8 cellular contexts compared by ENCODE assay signal in the genomic region with DNA sequence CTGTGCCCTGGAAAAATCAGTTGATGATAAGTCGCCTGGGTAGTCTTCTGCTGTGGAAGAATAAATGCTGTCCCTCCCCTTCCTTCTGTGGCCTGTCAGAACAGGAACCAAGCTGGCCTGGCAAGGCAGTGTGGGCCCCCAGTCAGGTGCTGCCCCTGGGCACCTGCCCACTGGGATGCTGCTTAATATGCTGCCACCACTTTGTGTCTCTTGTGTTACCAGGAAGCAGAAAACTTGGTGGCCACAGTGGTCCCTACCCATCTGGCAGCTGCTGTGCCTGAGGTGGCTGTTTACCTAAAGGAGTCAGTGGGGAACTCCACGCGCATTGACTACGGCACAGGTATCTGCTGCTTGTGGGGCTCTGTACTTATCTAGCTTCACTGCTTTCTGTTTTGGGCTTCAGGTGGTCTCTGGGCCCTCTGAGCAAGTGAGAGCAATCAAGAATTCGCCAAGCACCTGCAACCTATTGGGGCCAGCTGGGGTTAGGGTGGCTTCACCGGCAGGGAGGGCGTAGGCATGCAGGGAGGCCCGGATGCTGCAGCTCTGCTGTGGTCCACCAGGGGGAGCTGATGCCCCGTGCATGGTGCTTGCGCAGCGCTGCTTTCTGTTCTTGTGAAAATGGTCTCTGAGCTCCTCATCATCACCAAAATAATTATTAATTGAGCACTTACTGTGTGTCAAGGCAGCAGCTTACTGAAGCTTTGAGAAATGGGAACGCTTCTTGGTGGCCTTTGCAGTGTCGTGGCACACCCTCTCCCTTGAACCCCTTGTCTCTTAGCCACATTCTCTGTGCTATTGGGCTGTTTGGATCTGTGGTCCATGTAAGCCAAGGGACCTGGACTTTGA.
A peak's percentile ranks its signal among the peaks of the same experiment; 100 is the strongest.
DNase-seq lines count a peak whose midpoint lies in the region; ATAC-seq lines count a peak whose summit lies in the region.

No MANE protein-coding gene starts in this region.

- peak; percentile 27 for DNase-seq in COR-L47 (lab: John Stamatoyannopoulos, UW)
- peak; percentile 54 for DNase-seq in HCEC 1CT
- peak; percentile 69 for DNase-seq in NCI-H69 (lab: John Stamatoyannopoulos, UW)
- DNase-seq in activated CD8-positive, alpha-beta memory T cell treated with anti-CD3 and anti-CD28 coated beads for 1 hour (ENCODE audit: extremely low read depth in 1 of 2, low read depth in 1 of 2): peak; percentile 64 to 77
- peak; percentile 80 for DNase-seq in effector CD4-positive, alpha-beta T cell
- DNase-seq in midbrain (lab: John Stamatoyannopoulos, UW): peak; percentile 68
- DNase-seq in stimulated activated CD8-positive, alpha-beta memory T cell treated with anti-CD3 and anti-CD28 coated beads, Interleukin-4, amount 100 ng/mL, for 1 hour (ENCODE audit: low read depth in 2 of 2, low spot score in 1 of 2): peak; percentile 73 to 74

- ATAC-seq in GM21526 (IDR thresholded peaks at IDR 0.05; ENCODE audit: low FRiP score, unreplicated experiment): no peak

Comparison
In these comparisons a context has a peak if more than half of its experiments do, and no peak if none do; other contexts are left out.
1. DNase-seq: peak in every context shown above with its lines; median percentile 80 in effector CD4-positive, alpha-beta T cell; 74 in stimulated activated CD8-positive, alpha-beta memory T cell treated with anti-CD3 and anti-CD28 coated beads, Interleukin-4, amount 100 ng/mL, for 1 hour; 70 in activated CD8-positive, alpha-beta memory T cell treated with anti-CD3 and anti-CD28 coated beads for 1 hour; 69 in NCI-H69; 68 in midbrain; 54 in HCEC 1CT; 27 in COR-L47.